1 cellular context compared by ENCODE assay signal in genomic region chr2:3605013-3605961, GRCh38.
TF ChIP-seq lines count a peak whose summit lies in the region.

No MANE protein-coding gene starts in this region.

TF ChIP-seq in K562, 482 proteins besides CTCF, POLR2A, EP300 and RAD21 (continued from another document and continues in another):
- TF ChIP-seq ATF6 (CRISPR knock-in tag; IDR thresholded peaks at IDR 0.05) (no peak), BCL6 (CRISPR knock-in tag; IDR thresholded peaks at IDR 0.05) (no peak), ELK3 (CRISPR knock-in tag; IDR thresholded peaks at IDR 0.05) (no peak), CHD2 (IDR thresholded peaks at IDR 0.05; ENCODE audit: low read depth, low read length) (0 out of 2 replicates have a peak, but pooled peaks have one; percentile 28), E4F1 (CRISPR knock-in tag; IDR thresholded peaks at IDR 0.05; ENCODE audit: borderline replicate concordance) (no peak), ZNF140 (CRISPR knock-in tag; IDR thresholded peaks at IDR 0.05) (no peak), RFX7 (CRISPR knock-in tag; IDR thresholded peaks at IDR 0.05) (no peak), ZNF518B (CRISPR knock-in tag; IDR thresholded peaks at IDR 0.05) (no peak), CBFB (CRISPR knock-in tag; IDR thresholded peaks at IDR 0.05) (no peak), LCOR (CRISPR knock-in tag; IDR thresholded peaks at IDR 0.05) (no peak), CBX5 (IDR thresholded peaks at IDR 0.05; ENCODE audit: borderline replicate concordance, low read depth) (no peak), SAFB (IDR thresholded peaks at IDR 0.05; ENCODE audit: borderline replicate concordance, low read depth, low read length) (no peak), ZBTB8A (IDR thresholded peaks at IDR 0.05; ENCODE audit: partially characterized antibody) (no peak), ETS2 (tag; IDR thresholded peaks at IDR 0.05; ENCODE audit: borderline replicate concordance, poor library complexity, severe bottlenecking) (no peak), SREBF2 (CRISPR knock-in tag; IDR thresholded peaks at IDR 0.05) (no peak), NR4A1 (CRISPR knock-in tag; IDR thresholded peaks at IDR 0.05) (peak; percentile 89; the same call in 1 of the 2 replicates), NR4A1 (tag; IDR thresholded peaks at IDR 0.05) (no peak), ZNF589 (CRISPR knock-in tag; IDR thresholded peaks at IDR 0.05; ENCODE audit: low read depth) (no peak), PHF8 (IDR thresholded peaks at IDR 0.05; ENCODE audit: borderline replicate concordance, low read length) (peak; percentile 48; the same call in 1 of the 2 replicates), ELF2 (CRISPR knock-in tag; IDR thresholded peaks at IDR 0.05) (no peak), PKNOX1 (IDR thresholded peaks at IDR 0.05) (no peak), SREBF1 (IDR thresholded peaks at IDR 0.05; ENCODE audit: borderline replicate concordance, low read depth, low read length) (no peak), ZNF133 (CRISPR knock-in tag; IDR thresholded peaks at IDR 0.05) (no peak), BRD4 (IDR thresholded peaks at IDR 0.05) (0 out of 2 replicates have a peak, but pooled peaks have one; percentile 16), STAG1 (CRISPR knock-in tag; IDR thresholded peaks at IDR 0.05; ENCODE audit: borderline replicate concordance) (no peak), NFATC3 (IDR thresholded peaks at IDR 0.05) (no peak), ZNF592 (IDR thresholded peaks at IDR 0.05) (peak; percentile 32; the same call in 1 of the 2 replicates), ZNF282 (CRISPR knock-in tag; IDR thresholded peaks at IDR 0.05) (no peak), ZNF586 (CRISPR knock-in tag; conservative IDR thresholded peaks at IDR 0.05) (no peak), HDAC1 (IDR thresholded peaks at IDR 0.05) (no peak), MIER1 (IDR thresholded peaks at IDR 0.05; ENCODE audit: low read depth) (no peak), MYBL2 (IDR thresholded peaks at IDR 0.05; ENCODE audit: low read depth) (no peak), MYBL2 (CRISPR knock-in tag; IDR thresholded peaks at IDR 0.05; ENCODE audit: borderline replicate concordance) (no peak), PPARD (CRISPR knock-in tag; IDR thresholded peaks at IDR 0.05) (no peak), ZNF699 (CRISPR knock-in tag; IDR thresholded peaks at IDR 0.05; ENCODE audit: insufficient replicate concordance) (no peak), PHB (CRISPR knock-in tag; IDR thresholded peaks at IDR 0.05) (no peak)
- TF ChIP-seq, protein P1, sequence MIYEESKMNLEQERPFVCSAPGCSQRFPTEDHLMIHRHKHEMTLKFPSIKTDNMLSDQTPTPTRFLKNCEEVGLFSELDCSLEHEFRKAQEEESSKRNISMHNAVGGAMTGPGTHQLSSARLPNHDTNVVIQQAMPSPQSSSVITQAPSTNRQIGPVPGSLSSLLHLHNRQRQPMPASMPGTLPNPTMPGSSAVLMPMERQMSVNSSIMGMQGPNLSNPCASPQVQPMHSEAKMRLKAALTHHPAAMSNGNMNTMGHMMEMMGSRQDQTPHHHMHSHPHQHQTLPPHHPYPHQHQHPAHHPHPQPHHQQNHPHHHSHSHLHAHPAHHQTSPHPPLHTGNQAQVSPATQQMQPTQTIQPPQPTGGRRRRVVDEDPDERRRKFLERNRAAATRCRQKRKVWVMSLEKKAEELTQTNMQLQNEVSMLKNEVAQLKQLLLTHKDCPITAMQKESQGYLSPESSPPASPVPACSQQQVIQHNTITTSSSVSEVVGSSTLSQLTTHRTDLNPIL (CRISPR knock-in tag; IDR thresholded peaks at IDR 0.05), result no peak
